Comparison of ENCODE assay signal across 1 cellular context in genomic region chr2:227057060-227057459, GRCh38.
TF ChIP-seq lines count a peak whose summit lies in the region.

No MANE protein-coding gene starts in this region.

TF ChIP-seq in GM23338, 12 proteins besides CTCF, POLR2A, EP300 and RAD21 (continued from another document):
- TF ChIP-seq REST (IDR thresholded peaks at IDR 0.05; ENCODE audit: unreplicated experiment) (no peak), EZH2phosphoT487 (IDR thresholded peaks at IDR 0.05; ENCODE audit: unreplicated experiment) (no peak), CREB1 (CRISPR knock-in tag; IDR thresholded peaks at IDR 0.05; ENCODE audit: low read depth) (no peak), JUNB (IDR thresholded peaks at IDR 0.05; ENCODE audit: unreplicated experiment) (no peak)
